ENCODE assay signal across 13 cellular contexts in genomic region chr10:122147731-122148130, GRCh38.
DNase-seq lines count a peak whose midpoint lies in the region; ATAC-seq and TF ChIP-seq lines count a peak whose summit lies in the region.
"Had no signal": no experiment of that assay in that cellular context is flagged by ENCODE, and none has a peak within 500 bp of the region (broad histone marks: within the 10 kb centered on the region; RNA-seq: fewer than 3 reads in every experiment).

No MANE protein-coding gene starts in this region.

- DNase-seq in Daoy (ENCODE audit: low read depth) (peak; percentile 40), NCI-H69 (lab: John Stamatoyannopoulos, UW) (peak; percentile 77), fibroblast of pulmonary artery (ENCODE audit: low read depth) (peak; percentile 40), psoas muscle (no peak), 8988T (no peak), NOMO-1 (lab: John Stamatoyannopoulos, UW; ENCODE audit: unreplicated experiment in 2 of 2) (no peak), superior temporal gyrus (ENCODE audit: extremely low spot score) (no peak), GM19240 (ENCODE audit: insufficient read length, low spot score) (no peak)
- DNase-seq: activated CD4-positive, alpha-beta T cell treated with anti-CD3 and anti-CD28 coated beads for 4 hours; activated T-cell treated with anti-CD3 and anti-CD28 coated beads for 4 hours; EL; pancreas; RPMI8226 had no signal

- intact Hi-C loops in psoas muscle (cut with DNase I) = no loop called here

- H3K4me3 ChIP-seq in fibroblast of pulmonary artery (replicated peaks; ENCODE audit: low read depth, low read length) (no peak overlapping the region), psoas muscle (no peak overlapping the region)
- H3K4me3 ChIP-seq: pancreas had no signal

- H3K4me1 ChIP-seq in psoas muscle = peaks cover 52% of the 10 kb centered on the region

- H3K9me3 ChIP-seq in psoas muscle = no peaks in the 10 kb centered on the region
- H3K9me3 ChIP-seq: pancreas had no signal

- peaks cover 4 to 33% of the 10 kb centered on the region in 2 donors for H3K36me3 ChIP-seq in psoas muscle (ENCODE audit: insufficient read depth in 1 of 2, low read depth in 1 of 2)
- H3K36me3 ChIP-seq: pancreas had no signal

- no peaks in the 10 kb centered on the region for H3K27me3 ChIP-seq in psoas muscle (ENCODE audit: insufficient read depth in 3 of 3, low read length in 2 of 3)
- H3K27me3 ChIP-seq: pancreas had no signal

- no peak for TF ChIP-seq CTCF in fibroblast of pulmonary artery (IDR thresholded peaks at IDR 0.05; ENCODE audit: low read length, missing control alignments)
- TF ChIP-seq CTCF in psoas muscle (IDR thresholded peaks at IDR 0.05) = no peak

- H3K27ac ChIP-seq in psoas muscle = peak overlapping the region; percentile 88
- H3K27ac ChIP-seq: pancreas had no signal

- WGBS in psoas muscle, 3 donors = 36 to 49% (median 37%) methylated on average over 7 of the region's 7 CpGs

- no peak for ATAC-seq in psoas muscle

Comparison
In these comparisons a context has a peak if more than half of its experiments do, and no peak if none do; other contexts are left out.
1. DNase-seq: peak in Daoy (single experiment), NCI-H69 (single experiment) and fibroblast of pulmonary artery (single experiment); none in psoas muscle (0 of 2), 8988T (single experiment), NOMO-1 (0 of 2), superior temporal gyrus (single experiment) and GM19240 (single experiment).